In genomic region chr17:15463363-15463762, GRCh38 we compare ENCODE assay signal across 12 cellular contexts. TPM values are rescaled to one million over a fixed set of nuclear protein-coding genes. Genes with fewer than 3 reads are reported as not detected.
DNase-seq lines count a peak whose midpoint lies in the region; ATAC-seq, FAIRE-seq and TF ChIP-seq lines count a peak whose summit lies in the region.
"Had no signal": no experiment of that assay in that cellular context is flagged by ENCODE, and none has a peak within 500 bp of the region (broad histone marks: within the 10 kb centered on the region; RNA-seq: fewer than 3 reads in every experiment).

No MANE protein-coding gene starts in this region.

- no peak for FAIRE-seq in A549 (lab: Jason Lieb, UNC)

- H3K27me3 ChIP-seq in esophagus squamous epithelium, result no peaks in the 10 kb centered on the region

- H3K36me3 Mint-ChIP-seq in activated naive CD8-positive, alpha-beta T cell treated with anti-CD3 and anti-CD28 coated beads, Interleukin-2, amount 50 U/mL, for 24 hours (ENCODE audit: low read depth), result peaks cover 11% of the 10 kb centered on the region

- H3K4me1 ChIP-seq in A549 (peaks cover 13% of the 10 kb centered on the region), esophagus squamous epithelium (peaks cover 0 to 33% (median 15%) of the 10 kb centered on the region in 3 donors)

- no peaks in the 10 kb centered on the region for H3K4me1 Mint-ChIP-seq in activated naive CD8-positive, alpha-beta T cell treated with anti-CD3 and anti-CD28 coated beads, Interleukin-2, amount 50 U/mL, for 24 hours
- H3K4me1 Mint-ChIP-seq: B cell had no signal

- DNase-seq in A549 (ENCODE audit: low read depth in 1 of 2, low spot score in 1 of 2), result peak in 1 of 2 experiments; percentile 44
- peak; percentile 72 for DNase-seq in NCI-H226
- no peak for DNase-seq in esophagus squamous epithelium (lab: John Stamatoyannopoulos, UW)
- DNase-seq in mucosa of gallbladder (ENCODE audit: low spot score), result peak; percentile 47
- no peak for DNase-seq in activated naive CD8-positive, alpha-beta T cell treated with anti-CD3 and anti-CD28 coated beads, Interleukin-2, amount 50 U/mL, for 24 hours
- DNase-seq in NCI-H2227 treated with DMSO at 0.1 percent for 48 hours (lab: John Stamatoyannopoulos, UW), result no peak
- DNase-seq in activated naive CD4-positive, alpha-beta T cell treated with Interleukin-2 at 50 U/mL for 16 hours, result no peak
- DNase-seq: KG1; stimulated activated CD4-positive, alpha-beta T cell treated with anti-CD3 and anti-CD28 coated beads, Interleukin-12 subunit alpha, Interleukin-12 subunit beta, amount 100 ng/mL, for 4 hours had no signal

- no peak overlapping the region for H3K4me3 ChIP-seq in A549
- H3K4me3 ChIP-seq in esophagus squamous epithelium, result no peak overlapping the region

- peak overlapping the region; percentile 2; the same call in 1 of the 3 replicates for H3K4me2 ChIP-seq in A549

- H3K27ac ChIP-seq in A549 (0 out of 6 replicates have a peak overlapping the region, but pooled peaks of 1 of the 2 experiments have one; percentile 13), esophagus squamous epithelium (peak overlapping the region; percentile 35 to 77 (median 62))

- H3K9me3 Mint-ChIP-seq in activated naive CD8-positive, alpha-beta T cell treated with anti-CD3 and anti-CD28 coated beads, Interleukin-2, amount 50 U/mL, for 24 hours, result peaks cover 5% of the 10 kb centered on the region
- H3K9me3 Mint-ChIP-seq: T-helper 2 cell treated with Interferon-gamma antibody and Interleukin-4, amounts not matched to agents 5 μg/mL and 100 μg/mL, for 36 hours had no signal

- TF ChIP-seq POLR2A in A549 (IDR thresholded peaks at IDR 0.05; ENCODE audit: low read length) (no peak), esophagus squamous epithelium (IDR thresholded peaks at IDR 0.05) (no peak)

- POLR2A ChIA-PET in A549 (lab: Yijun Ruan, JAX), result no interaction called here

- TF ChIP-seq RAD21 in A549 (conservative IDR thresholded peaks at IDR 0.05 in 1 of 2, IDR thresholded peaks at IDR 0.05 in 1 of 2), result no peak

- WGBS in A549 (ENCODE audit: missing lambda C conversion rate), result 48% methylated on average over 6 of the region's 6 CpGs
- WGBS in esophagus squamous epithelium, 2 donors, result 29% methylated on average over 5 to 6 of the region's 6 CpGs

- no peak overlapping the region for H3K27ac Mint-ChIP-seq in activated naive CD8-positive, alpha-beta T cell treated with anti-CD3 and anti-CD28 coated beads, Interleukin-2, amount 50 U/mL, for 24 hours
- H3K27ac Mint-ChIP-seq: B cell; T-helper 2 cell treated with Interferon-gamma antibody and Interleukin-4, amounts not matched to agents 5 μg/mL and 100 μg/mL, for 36 hours had no signal

- H3K9me3 ChIP-seq in A549, result no peaks in the 10 kb centered on the region
- no peaks in the 10 kb centered on the region for H3K9me3 ChIP-seq in esophagus squamous epithelium

- no peak for TF ChIP-seq EP300 in A549 (IDR thresholded peaks at IDR 0.05)

- intact Hi-C loops in esophagus squamous epithelium (cut with DNase I), result no loop called here

- CTCF ChIA-PET in A549 (lab: Yijun Ruan, JAX), result interaction anchor here (1.3 kb wide), 1 partner anchor 11 kb away, joined by 5 read pairs; no protein-coding TSS in a partner anchor

- H3K4me3 Mint-ChIP-seq in activated naive CD8-positive, alpha-beta T cell treated with anti-CD3 and anti-CD28 coated beads, Interleukin-2, amount 50 U/mL, for 24 hours, result no peak overlapping the region
- H3K4me3 Mint-ChIP-seq: B cell; T-helper 2 cell treated with Interferon-gamma antibody and Interleukin-4, amounts not matched to agents 5 μg/mL and 100 μg/mL, for 36 hours had no signal

- H3K27me3 Mint-ChIP-seq in activated naive CD8-positive, alpha-beta T cell treated with anti-CD3 and anti-CD28 coated beads, Interleukin-2, amount 50 U/mL, for 24 hours, result no peaks in the 10 kb centered on the region
- H3K27me3 Mint-ChIP-seq: B cell had no signal

- no peaks in the 10 kb centered on the region for H3K36me3 ChIP-seq in esophagus squamous epithelium

- no peak for TF ChIP-seq CTCF in A549 (IDR thresholded peaks at IDR 0.05)
- TF ChIP-seq CTCF in esophagus squamous epithelium (IDR thresholded peaks at IDR 0.05), result no peak

- ATAC-seq in A549 (peak in 1 of 2 experiments; percentile 76; a peak in 3 of 6 replicates), HG03280 (IDR thresholded peaks at IDR 0.05; ENCODE audit: unreplicated experiment) (no peak)
- no peak for ATAC-seq in activated naive CD8-positive, alpha-beta T cell treated with anti-CD3 and anti-CD28 coated beads, Interleukin-2, amount 50 U/mL, for 24 hours

TF ChIP-seq in A549, 52 proteins besides CTCF, POLR2A, EP300 and RAD21:
- no peak for TF ChIP-seq JUNB (IDR thresholded peaks at IDR 0.05)
- TF ChIP-seq HOXB5 (CRISPR knock-in tag; IDR thresholded peaks at IDR 0.05), result no peak
- TF ChIP-seq RCOR1 (IDR thresholded peaks at IDR 0.05; ENCODE audit: low read depth, low read length), result no peak
- no peak for TF ChIP-seq NPAS2 (CRISPR knock-in tag; IDR thresholded peaks at IDR 0.05; ENCODE audit: borderline replicate concordance)
- TF ChIP-seq GATA3 (IDR thresholded peaks at IDR 0.05; ENCODE audit: borderline replicate concordance), result no peak
- TF ChIP-seq NR3C1 (IDR thresholded peaks at IDR 0.05), result no peak

RNA-seq across cellular contexts. Expression of gene CDRT4, which starts 4.1 kb away (rescaled TPM):
- polyA plus RNA-seq in A549 (2011; rRNA removed) (5.4 and 6.0 TPM in 2 replicates), A549 (2017; fragmentation: RNase III; extraction: RNeasy Plus Mini Kit Qiagen cat#74134 plus additional on column Dnase treatment) (0.58 to 1.1 TPM (median 0.76 TPM) in 3 replicates)
- 0.50 and 0.93 TPM in 2 replicates for polyA plus RNA-seq in A549 (2012; cell fraction: cytosol; rRNA removed)
- polyA plus RNA-seq in A549 (2012; cell fraction: nucleus; rRNA removed), result 19.6 and 36.8 TPM in 2 replicates
- polyA minus RNA-seq in A549 (2011; rRNA and poly(A)+ RNA removed), result 7.4 and 10.3 TPM in 2 replicates
- total RNA-seq in esophagus squamous epithelium (1 to 10 TPM; 3.2 to 7.6 (median 3.8) TPM), mucosa of gallbladder (6.0 TPM)

Comparison
In these comparisons a context has a peak if more than half of its experiments do, and no peak if none do; other contexts are left out.
1. DNase-seq: peak in NCI-H226 (single experiment) and mucosa of gallbladder (single experiment); none in esophagus squamous epithelium (single experiment), activated naive CD8-positive, alpha-beta T cell treated with anti-CD3 and anti-CD28 coated beads, Interleukin-2, amount 50 U/mL, for 24 hours (single experiment), NCI-H2227 treated with DMSO at 0.1 percent for 48 hours (single experiment) and activated naive CD4-positive, alpha-beta T cell treated with Interleukin-2 at 50 U/mL for 16 hours (single experiment).